Comparison of ENCODE assay signal across 20 cellular contexts in genomic region chr2:64979744-64980143, GRCh38. TPM values are rescaled to one million over a fixed set of nuclear protein-coding genes. Genes with fewer than 3 reads are reported as not detected.
DNase-seq lines count a peak whose midpoint lies in the region; ATAC-seq and TF ChIP-seq lines count a peak whose summit lies in the region.
"Had no signal": no experiment of that assay in that cellular context is flagged by ENCODE, and none has a peak within 500 bp of the region (broad histone marks: within the 10 kb centered on the region; RNA-seq: fewer than 3 reads in every experiment).

No MANE protein-coding gene starts in this region.

- in situ Hi-C loops in Caki2 (cut with HindIII; ENCODE audit: low pct_unique_long_range_greater_than_20kb, low sequenced_read_pairs): no loop called here

- H3K27ac ChIP-seq in RWPE1 (peak overlapping the region; percentile 65), foreskin keratinocyte (no peak overlapping the region)
- H3K27ac ChIP-seq: cardiac muscle cell, coronary artery, HL-60, tibial nerve had no signal

- POLR2A ChIA-PET in RWPE1 (lab: Yijun Ruan, JAX; ENCODE audit: low non-redundant PET): no interaction called here

- DNase-seq in Caki2 (ENCODE audit: low read depth) (peak; percentile 48), HPDE6-E6E7 (ENCODE audit: extremely low spot score) (peak; percentile 63), RWPE1 (ENCODE audit: low spot score) (no peak), foreskin keratinocyte (peak; percentile 69 to 93), left colon (no peak), ecto neural progenitor cell (ENCODE audit: low spot score) (no peak)
- DNase-seq: anterior cingulate cortex; CD4-positive, alpha-beta memory T cell; glutamatergic neuron; kidney glomerular epithelial cell; stimulated activated CD8-positive, alpha-beta memory T cell treated with anti-CD3 and anti-CD28 coated beads, Interleukin-4, amount 100 ng/mL, for 48 hours; T1000 had no signal

- CTCF ChIA-PET in RWPE1 (lab: Yijun Ruan, JAX): no interaction called here

- intact Hi-C loops in left colon (cut with DNase I, micrococcal nuclease): no loop called here

- peaks cover 7% of the 10 kb centered on the region for H3K4me1 ChIP-seq in foreskin keratinocyte

- TF ChIP-seq CTCF in RWPE1 (conservative IDR thresholded peaks at IDR 0.05; ENCODE audit: low read depth): no peak
- no peak for TF ChIP-seq CTCF in foreskin keratinocyte (conservative IDR thresholded peaks at IDR 0.05)

- peaks cover 2% of the 10 kb centered on the region for H3K27me3 ChIP-seq in foreskin keratinocyte
- H3K27me3 ChIP-seq: tibial nerve had no signal

- peak; percentile 44 for ATAC-seq in foreskin keratinocyte
- no peak for ATAC-seq in left colon
- no peak for ATAC-seq in GM21360 (IDR thresholded peaks at IDR 0.05; ENCODE audit: unreplicated experiment)
- no peak for ATAC-seq in GM19023 (IDR thresholded peaks at IDR 0.05; ENCODE audit: unreplicated experiment)
- ATAC-seq: activated naive CD4-positive, alpha-beta T cell treated with anti-CD3 and anti-CD28 coated beads, Interleukin-2, amount 50 U/mL, for 72 hours; Right ventricle myocardium inferior had no signal

RNA-seq across cellular contexts. Expression of gene SLC1A4, which starts 9.5 kb away (rescaled TPM):
- total RNA-seq in Caki2 (2014; rRNA removed; shearing (Covaris generic); ENCODE audit: low replicate concordance): 30.7 and 39.1 TPM in 2 replicates
- 1.0 and 20.2 TPM in 2 replicates for total RNA-seq in foreskin keratinocyte
- polyA plus RNA-seq in foreskin keratinocyte: 0.52 and 12.3 TPM in 2 replicates
- total RNA-seq in left colon: 10 to 100 TPM; 10.8 to 12.5 TPM

Comparison
In these comparisons a context has a peak if more than half of its experiments do, and no peak if none do; other contexts are left out.
1. DNase-seq: peak in Caki2 (single experiment), HPDE6-E6E7 (single experiment) and foreskin keratinocyte (2 of 2); none in RWPE1 (single experiment), left colon (0 of 2) and ecto neural progenitor cell (single experiment).